In genomic region chr2:191006297-191006696, GRCh38 we compare ENCODE assay signal across 16 cellular contexts.
"Had no signal": no experiment of that assay in that cellular context is flagged by ENCODE, and none has a peak within 500 bp of the region (broad histone marks: within the 10 kb centered on the region; RNA-seq: fewer than 3 reads in every experiment).

No MANE protein-coding gene starts in this region.

- H3K4me3 Mint-ChIP-seq: stimulated activated naive B cell treated with anti-CD40 and anti-IgM and Interleukin-4, amounts not matched to agents 10 μg/mL and 1 μg/mL and 100 μg/mL, for 72 hours had no signal

- H3K27me3 ChIP-seq: gastrocnemius medialis, right lobe of liver, transverse colon had no signal

- H3K9me3 Mint-ChIP-seq: natural killer cell treated with Interleukin-12 subunit alpha and Interleukin-12 subunit beta and Interleukin-15 and Interleukin-18, amount 100 ng/mL, for 72 hours had no signal

- H3K27ac Mint-ChIP-seq: stimulated activated naive B cell treated with anti-CD40 and anti-IgM and Interleukin-4, amounts not matched to agents 10 μg/mL and 1 μg/mL and 100 μg/mL, for 72 hours had no signal

- H3K27me3 Mint-ChIP-seq: natural killer cell treated with Interleukin-12 subunit alpha and Interleukin-12 subunit beta and Interleukin-15 and Interleukin-18, amount 100 ng/mL, for 72 hours; stimulated activated naive B cell treated with anti-CD40 and anti-IgM and Interleukin-4, amounts not matched to agents 10 μg/mL and 1 μg/mL and 100 μg/mL, for 72 hours had no signal

- H3K27ac ChIP-seq: coronary artery, epithelial cell of prostate, gastrocnemius medialis, prostate gland, right lobe of liver, transverse colon, VCaP had no signal

- H3K4me1 ChIP-seq: prostate gland, right lobe of liver had no signal

- H3K4me3 ChIP-seq: coronary artery, gastrocnemius medialis, prostate gland, right lobe of liver, transverse colon had no signal

- H3K9me3 ChIP-seq: gastrocnemius medialis, prostate gland, right lobe of liver, transverse colon had no signal

- DNase-seq: caudate nucleus; effector CD8-positive, alpha-beta T cell; gastrocnemius medialis; islet precursor cell; mammary epithelial cell; nucleus accumbens; right lobe of liver; stimulated activated CD4-positive, alpha-beta T cell treated with anti-CD3 and anti-CD28 coated beads, Interleukin-1b, Interleukin-23, amount 100 ng/mL, for 48 hours; stimulated activated naive B cell treated with anti-CD40 and anti-IgM and Interleukin-4, amounts not matched to agents 10 μg/mL and 1 μg/mL and 100 μg/mL, for 72 hours; transverse colon had no signal

- ATAC-seq: gastrocnemius medialis; left lobe of liver; right lobe of liver; stimulated activated naive B cell treated with anti-CD40 and anti-IgM and Interleukin-4, amounts not matched to agents 10 μg/mL and 1 μg/mL and 100 μg/mL, for 72 hours had no signal

- H3K36me3 ChIP-seq: prostate gland had no signal
